8 cellular contexts compared by ENCODE assay signal in the genomic region with DNA sequence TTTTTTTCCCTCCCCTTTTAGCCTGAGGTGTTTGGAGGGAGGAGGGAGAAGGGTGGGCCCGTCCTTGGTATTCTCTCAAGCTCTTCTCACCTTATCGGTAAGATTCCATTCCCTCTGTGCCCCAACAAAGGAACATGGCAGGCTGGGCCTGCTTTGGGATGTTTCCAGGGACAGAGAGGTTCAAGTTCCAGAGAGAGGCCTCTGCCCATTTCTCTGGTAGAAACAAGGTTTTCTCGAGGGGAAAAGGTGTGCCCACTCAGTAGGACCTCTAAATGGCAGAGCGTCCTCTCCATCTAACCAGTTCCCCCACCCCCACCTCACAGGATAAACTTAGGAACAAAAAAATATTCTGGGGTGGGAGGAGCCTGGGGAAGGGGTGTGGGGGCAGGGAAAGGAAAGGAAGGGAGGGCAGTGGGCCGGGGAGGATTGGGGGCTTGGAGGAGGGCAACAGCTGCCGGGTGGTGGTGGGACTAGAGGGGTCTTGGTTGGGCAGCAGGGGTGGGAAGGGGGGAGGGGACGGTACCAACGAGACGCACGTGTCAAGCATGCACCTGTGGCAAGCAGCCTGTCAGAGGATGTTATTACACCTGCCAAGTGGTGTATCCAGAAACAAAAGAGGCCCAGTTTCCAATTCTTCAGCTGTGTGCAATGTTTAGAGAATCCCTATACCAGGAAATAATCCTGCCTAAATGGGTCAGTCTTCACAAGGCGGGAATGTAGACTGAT. TPM values are rescaled to one million over a fixed set of nuclear protein-coding genes. Genes with fewer than 3 reads are reported as not detected.
DNase-seq lines count a peak whose midpoint lies in the region; ATAC-seq and TF ChIP-seq lines count a peak whose summit lies in the region.

No MANE protein-coding gene starts in this region.

- peak overlapping the region; percentile 96 to 100 for H3K27ac ChIP-seq in right atrium auricular region
- peak overlapping the region; percentile 100 for H3K27ac ChIP-seq in caudate nucleus (ENCODE audit: low read depth, low read length)
- H3K27ac ChIP-seq in mesodermal cell (ENCODE audit: low read depth, low read length, severe bottlenecking): peak overlapping the region; percentile 100
- peak overlapping the region; percentile 92 for H3K27ac ChIP-seq in thymus (ENCODE audit: low read depth)

- H3K4me3 ChIP-seq in right atrium auricular region (peak overlapping the region; percentile 85 to 96), mesodermal cell (ENCODE audit: extremely low read depth, insufficient read depth, low read length, poor library complexity, severe bottlenecking) (peak overlapping the region; percentile 96), thymus (ENCODE audit: low read length) (peak overlapping the region; percentile 66)

- TF ChIP-seq CTCF in right atrium auricular region (IDR thresholded peaks at IDR 0.05): no peak

- WGBS in mesodermal cell (ENCODE audit: insufficient coverage in 2 of 2), 2 experiments: 16 to 17% methylated on average over 5 to 6 of the region's 11 CpGs
- WGBS in thymus: 9% methylated on average over 11 of the region's 11 CpGs

- H3K9me3 ChIP-seq in right atrium auricular region (no peaks in the 10 kb centered on the region), mesodermal cell (ENCODE audit: control insufficient read depth, low read length) (no peaks in the 10 kb centered on the region), thymus (ENCODE audit: control insufficient read depth) (no peaks in the 10 kb centered on the region)

- DNase-seq in right atrium auricular region (ENCODE audit: low spot score): no peak
- DNase-seq in Right ventricle myocardium inferior (ENCODE audit: missing footprints): no peak
- peak; percentile 25 for DNase-seq in RPMI7951 (ENCODE audit: low read depth)
- DNase-seq in caudate nucleus (lab: John Stamatoyannopoulos, UW): peak in 6 of 61 donors; percentile 9 to 44 (median 23)

- intact Hi-C loops in Right ventricle myocardium inferior (cut with DNase I): loop anchor here (5.0 kb wide), 1 partner anchor 103 kb away; a partner anchor contains a TSS

- no peaks in the 10 kb centered on the region for H3K27me3 ChIP-seq in right atrium auricular region
- H3K27me3 ChIP-seq in thymus (ENCODE audit: control insufficient read depth, insufficient read depth): no peaks in the 10 kb centered on the region

- peaks cover 7% of the 10 kb centered on the region for H3K36me3 ChIP-seq in right atrium auricular region
- H3K36me3 ChIP-seq in mesodermal cell (ENCODE audit: control insufficient read depth, insufficient read depth, low read length): peaks cover 20% of the 10 kb centered on the region
- H3K36me3 ChIP-seq in thymus (ENCODE audit: control insufficient read depth, insufficient read depth): peaks cover 7% of the 10 kb centered on the region

- H3K4me1 ChIP-seq in right atrium auricular region (peaks cover 0 to 43% of the 10 kb centered on the region in 2 donors), mesodermal cell (ENCODE audit: control insufficient read depth, insufficient read depth, low read length, poor library complexity, severe bottlenecking) (peaks cover 18% of the 10 kb centered on the region), thymus (ENCODE audit: control insufficient read depth, insufficient read depth, low read length) (peaks cover 30% of the 10 kb centered on the region)

- ATAC-seq in Right ventricle myocardium inferior (no peak), HG02870 (IDR thresholded peaks at IDR 0.05; ENCODE audit: unreplicated experiment) (no peak), GM18502 (IDR thresholded peaks at IDR 0.05; ENCODE audit: poor library complexity, unreplicated experiment) (no peak)

RNA-seq across cellular contexts. Expression of a gene that starts 2.1 kb away (rescaled TPM):
- 100 to 1,000 TPM; 121 to 147 TPM for total RNA-seq in right atrium auricular region
- total RNA-seq in Right ventricle myocardium inferior: 203 TPM
- 46.0 and 46.7 TPM in 2 replicates for total RNA-seq in RPMI7951 (2014; rRNA removed; shearing (Covaris generic))
- polyA plus RNA-seq in mesodermal cell (2013, experiment 1 of 2): 305 TPM
- 286 TPM for polyA plus RNA-seq in mesodermal cell (2013, experiment 2 of 2)
- polyA plus RNA-seq in thymus: 361 TPM
